Comparison of ENCODE assay signal across 11 cellular contexts in the genomic region with DNA sequence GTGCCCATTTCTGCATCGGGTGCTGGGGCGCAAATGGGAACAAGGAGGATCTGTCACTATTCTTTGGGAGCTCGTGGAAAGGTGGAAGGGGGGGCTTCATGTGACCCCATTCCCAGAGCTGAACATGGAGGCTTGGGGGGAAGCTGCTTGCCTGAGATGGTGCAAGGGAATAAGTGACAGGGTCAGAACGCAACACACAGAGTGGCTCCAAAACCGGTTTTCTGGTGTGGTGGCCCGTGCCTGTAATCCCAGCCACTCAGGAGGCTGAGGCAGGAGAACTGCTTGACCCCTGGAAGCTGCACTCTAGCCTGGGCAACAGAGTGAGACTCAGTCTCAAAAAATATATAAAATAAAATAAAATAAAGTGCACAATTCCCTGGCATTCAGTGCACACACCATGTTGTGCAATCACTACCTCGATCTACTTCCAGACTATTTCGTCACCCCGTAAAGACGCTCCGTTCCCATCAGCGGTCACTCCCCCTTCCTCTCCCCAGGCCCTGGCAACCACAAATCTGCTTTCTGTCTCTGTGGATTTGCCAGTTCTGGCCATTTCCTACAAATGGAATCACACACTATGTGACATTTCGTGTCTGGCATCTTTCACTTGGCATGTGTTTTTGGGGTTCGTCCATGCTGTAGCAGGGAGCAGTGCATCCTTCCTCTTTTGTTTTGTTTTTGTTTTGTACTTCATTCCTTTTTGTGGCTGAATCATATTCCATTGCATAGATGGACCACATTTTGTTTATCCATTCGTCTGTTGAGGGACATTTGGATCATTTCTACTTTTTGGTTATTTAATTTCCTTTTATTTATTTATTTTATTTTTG. TPM values are rescaled to one million over a fixed set of nuclear protein-coding genes. Genes with fewer than 3 reads are reported as not detected.
DNase-seq lines count a peak whose midpoint lies in the region; ATAC-seq and TF ChIP-seq lines count a peak whose summit lies in the region.
"Had no signal": no experiment of that assay in that cellular context is flagged by ENCODE, and none has a peak within 500 bp of the region (broad histone marks: within the 10 kb centered on the region; RNA-seq: fewer than 3 reads in every experiment).

No MANE protein-coding gene starts in this region.

- peaks cover 3 to 15% of the 10 kb centered on the region in 2 donors for H3K4me1 ChIP-seq in ascending aorta
- H3K4me1 ChIP-seq in thoracic aorta (ENCODE audit: control insufficient read depth in 1 of 2, low read depth in 2 of 2), result peaks cover 9 to 31% of the 10 kb centered on the region in 2 donors
- H3K4me1 ChIP-seq in neural progenitor cell, result no peaks in the 10 kb centered on the region

- H3K27ac ChIP-seq in ascending aorta (peak overlapping the region; percentile 53 to 61), thoracic aorta (peak overlapping the region; percentile 59 to 64), neural progenitor cell (no peak overlapping the region)
- H3K27ac ChIP-seq: neutrophil had no signal

- no peaks in the 10 kb centered on the region for H4K20me1 ChIP-seq in neural progenitor cell (ENCODE audit: low read depth)

- H3K4me3 ChIP-seq in ascending aorta (no peak overlapping the region), thoracic aorta (peak overlapping the region; percentile 37), neural progenitor cell (no peak overlapping the region)

- H2AFZ ChIP-seq in neural progenitor cell (replicated peaks), result no peak overlapping the region

- DNase-seq in HCEC 1CT (peak; percentile 73), ascending aorta (ENCODE audit: low spot score in 2 of 2) (peak; percentile 38 to 91), iris pigment epithelial cell (ENCODE audit: low read depth) (peak; percentile 92), thoracic aorta (ENCODE audit: low spot score) (no peak), neural progenitor cell (ENCODE audit: low spot score) (no peak), progenitor cell of endocrine pancreas (ENCODE audit: low spot score, unreplicated experiment) (no peak)
- DNase-seq: hippocampal formation, NCI-H526 had no signal

- H3K4me1 Mint-ChIP-seq in neural progenitor cell (no peaks in the 10 kb centered on the region), progenitor cell of endocrine pancreas (ENCODE audit: low read depth) (no peaks in the 10 kb centered on the region)

- H3K36me3 ChIP-seq in ascending aorta, result no peaks in the 10 kb centered on the region
- no peaks in the 10 kb centered on the region for H3K36me3 ChIP-seq in thoracic aorta
- no peaks in the 10 kb centered on the region for H3K36me3 ChIP-seq in neural progenitor cell
- H3K36me3 ChIP-seq: neutrophil had no signal

- no peak overlapping the region for H3K4me2 ChIP-seq in neural progenitor cell

- H3K27me3 ChIP-seq in ascending aorta (no peaks in the 10 kb centered on the region), thoracic aorta (replicated peaks; ENCODE audit: insufficient read depth) (no peaks in the 10 kb centered on the region), neural progenitor cell (peaks cover 82% of the 10 kb centered on the region)

- ATAC-seq in thoracic aorta (ENCODE audit: insufficient number of reproducible peaks, low FRiP score, low read depth), result peak; percentile 63
- ATAC-seq in HG02938 (IDR thresholded peaks at IDR 0.05; ENCODE audit: unreplicated experiment), result no peak
- ATAC-seq in HG03342 (IDR thresholded peaks at IDR 0.05; ENCODE audit: unreplicated experiment), result no peak

- H3K9me3 ChIP-seq in ascending aorta (no peaks in the 10 kb centered on the region), thoracic aorta (no peaks in the 10 kb centered on the region), neural progenitor cell (ENCODE audit: low read depth) (no peaks in the 10 kb centered on the region)
- H3K9me3 ChIP-seq: neutrophil had no signal

- H3K36me3 Mint-ChIP-seq in neural progenitor cell (no peaks in the 10 kb centered on the region), progenitor cell of endocrine pancreas (ENCODE audit: insufficient read depth) (no peaks in the 10 kb centered on the region)

- no peak overlapping the region for H3K9ac ChIP-seq in neural progenitor cell

- H3F3A ChIP-seq in neural progenitor cell (ENCODE audit: low read depth), result no peaks in the 10 kb centered on the region

- H3K9me3 Mint-ChIP-seq in neural progenitor cell, result no peaks in the 10 kb centered on the region
- H3K9me3 Mint-ChIP-seq in progenitor cell of endocrine pancreas (ENCODE audit: low read depth), result no peaks in the 10 kb centered on the region

- H3K4me3 Mint-ChIP-seq in neural progenitor cell, result no peak overlapping the region
- H3K4me3 Mint-ChIP-seq in progenitor cell of endocrine pancreas (ENCODE audit: low read depth), result no peak overlapping the region

- TF ChIP-seq CTCF in ascending aorta (IDR thresholded peaks at IDR 0.05), result no peak
- TF ChIP-seq CTCF in thoracic aorta (IDR thresholded peaks at IDR 0.05), result no peak
- TF ChIP-seq CTCF in neural progenitor cell (IDR thresholded peaks at IDR 0.05), result no peak
- TF ChIP-seq CTCF in progenitor cell of endocrine pancreas (IDR thresholded peaks at IDR 0.05; ENCODE audit: unreplicated experiment), result no peak

- peaks cover 6% of the 10 kb centered on the region for H3K27me3 Mint-ChIP-seq in neural progenitor cell (ENCODE audit: insufficient read depth, low read depth)
- H3K27me3 Mint-ChIP-seq in progenitor cell of endocrine pancreas, result peaks cover 15% of the 10 kb centered on the region

- no peak overlapping the region for H3K27ac Mint-ChIP-seq in neural progenitor cell
- no peak overlapping the region for H3K27ac Mint-ChIP-seq in progenitor cell of endocrine pancreas

- H3K79me2 ChIP-seq in neural progenitor cell (ENCODE audit: low read depth), result no peaks in the 10 kb centered on the region

- intact Hi-C loops in ascending aorta (cut with DNase I), result no loop called here

RNA-seq across cellular contexts. Expression of a gene that starts 18.3 kb away (rescaled TPM):
- total RNA-seq in ascending aorta, result 5.0 TPM
- total RNA-seq in thoracic aorta, result 10 to 100 TPM; 16.9 to 29.8 TPM
- total RNA-seq in neural progenitor cell (ENCODE audit: low replicate concordance), result not detected in 2 replicates
- 0.13 and 0.24 TPM in 2 replicates for total RNA-seq in progenitor cell of endocrine pancreas

RNA-seq across cellular contexts. Expression of a gene that starts 22.4 kb away (rescaled TPM):
- total RNA-seq in ascending aorta, result 225 TPM
- 10 to 100 TPM; 56.5 to 95.2 TPM for total RNA-seq in thoracic aorta
- 65.2 and 69.8 TPM in 2 replicates for total RNA-seq in neural progenitor cell (ENCODE audit: low replicate concordance)
- 87.1 and 90.9 TPM in 2 replicates for total RNA-seq in progenitor cell of endocrine pancreas

Comparison
In these comparisons a context has a peak if more than half of its experiments do, and no peak if none do; other contexts are left out.
1. DNase-seq: peak in HCEC 1CT (single experiment), ascending aorta (2 of 2) and iris pigment epithelial cell (single experiment); none in thoracic aorta (single experiment), neural progenitor cell (single experiment) and progenitor cell of endocrine pancreas (single experiment).